In the genomic region with DNA sequence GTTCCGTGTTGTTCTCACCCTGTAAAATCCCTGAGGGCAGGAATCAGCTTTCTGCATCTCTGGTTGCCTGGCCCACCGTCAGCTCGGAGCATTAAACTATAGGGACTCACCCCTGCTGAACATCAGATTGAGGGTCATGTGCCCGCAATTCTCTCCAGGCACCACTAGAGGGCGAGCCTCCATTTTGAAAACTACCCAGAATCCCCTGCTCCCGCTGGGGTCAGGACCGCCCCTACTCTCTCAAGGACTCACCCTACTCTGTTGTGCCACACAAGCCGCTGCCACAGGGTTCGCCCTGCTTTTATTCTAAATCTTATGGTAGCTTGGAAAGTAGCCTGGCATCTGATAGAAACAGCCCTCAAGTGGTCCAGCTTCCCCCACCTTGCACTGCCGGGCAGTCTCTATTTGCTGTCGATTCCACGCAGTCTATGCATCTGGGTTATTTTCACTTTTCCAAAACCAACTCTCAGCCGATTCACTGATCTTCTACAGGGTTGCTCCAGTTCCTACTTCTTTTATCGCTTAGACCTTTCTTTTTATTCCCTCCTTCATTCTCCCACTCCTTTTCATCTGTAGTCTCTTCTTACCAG, we compare ENCODE assay signal across 8 cellular contexts.
DNase-seq lines count a peak whose midpoint lies in the region; ATAC-seq and TF ChIP-seq lines count a peak whose summit lies in the region.

No MANE protein-coding gene starts in this region.

- DNase-seq in AG09309 (ENCODE audit: low read depth) = no peak
- peak; percentile 5 for DNase-seq in T-helper 2 cell treated with Interferon-gamma antibody and Interleukin-4, amounts not matched to agents 5 μg/mL and 100 μg/mL, for 36 hours (ENCODE audit: low spot score)
- no peak for DNase-seq in glutamatergic neuron
- DNase-seq in testis = peak; percentile 65
- no peak for DNase-seq in NCI-H69 (lab: John Stamatoyannopoulos, UW)
- DNase-seq in inferior parietal cortex (ENCODE audit: extremely low spot score) = no peak

- TF ChIP-seq POLR2A in GM18505 (IDR thresholded peaks at IDR 0.05; ENCODE audit: borderline replicate concordance, extremely low read depth, insufficient read depth, insufficient read length) (no peak), testis (IDR thresholded peaks at IDR 0.05) (no peak)

- H3K27ac Mint-ChIP-seq in T-helper 2 cell treated with Interferon-gamma antibody and Interleukin-4, amounts not matched to agents 5 μg/mL and 100 μg/mL, for 36 hours = no peak overlapping the region
- H3K27ac Mint-ChIP-seq in glutamatergic neuron (ENCODE audit: unreplicated experiment) = peak overlapping the region; percentile 45

- no peaks in the 10 kb centered on the region for H3K4me1 ChIP-seq in testis

- no peak overlapping the region for H3K27ac ChIP-seq in testis

- intact Hi-C loops in testis (cut with DNase I; ENCODE audit: low total_unique reads) = no loop called here

- no peaks in the 10 kb centered on the region for H3K36me3 ChIP-seq in testis (ENCODE audit: low read depth, missing control alignments)

- no peaks in the 10 kb centered on the region for H3K27me3 ChIP-seq in testis

- H3K4me3 ChIP-seq in AG09309 (ENCODE audit: control insufficient read depth, low read depth, low read length) = no peak overlapping the region
- peak overlapping the region in 1 of 2 donors; percentile 34 for H3K4me3 ChIP-seq in testis

- no peaks in the 10 kb centered on the region for H3K9me3 Mint-ChIP-seq in T-helper 2 cell treated with Interferon-gamma antibody and Interleukin-4, amounts not matched to agents 5 μg/mL and 100 μg/mL, for 36 hours
- H3K9me3 Mint-ChIP-seq in glutamatergic neuron (ENCODE audit: unreplicated experiment) = peaks cover 4% of the 10 kb centered on the region

- no peaks in the 10 kb centered on the region for H3K4me1 Mint-ChIP-seq in T-helper 2 cell treated with Interferon-gamma antibody and Interleukin-4, amounts not matched to agents 5 μg/mL and 100 μg/mL, for 36 hours (ENCODE audit: low read depth)
- H3K4me1 Mint-ChIP-seq in glutamatergic neuron (ENCODE audit: low read depth, unreplicated experiment) = no peaks in the 10 kb centered on the region

- ATAC-seq in GM18505 (IDR thresholded peaks at IDR 0.05; ENCODE audit: unreplicated experiment) = peak; percentile 82
- peak; percentile 89 for ATAC-seq in HG03139 (IDR thresholded peaks at IDR 0.05; ENCODE audit: unreplicated experiment)

- no peaks in the 10 kb centered on the region for H3K9me3 ChIP-seq in testis

- WGBS in testis, 2 donors = 63 to 80% methylated on average over 14 of the region's 14 CpGs

- no peak overlapping the region for H3K4me3 Mint-ChIP-seq in T-helper 2 cell treated with Interferon-gamma antibody and Interleukin-4, amounts not matched to agents 5 μg/mL and 100 μg/mL, for 36 hours
- no peak overlapping the region for H3K4me3 Mint-ChIP-seq in glutamatergic neuron (ENCODE audit: unreplicated experiment)

- no peaks in the 10 kb centered on the region for H3K36me3 Mint-ChIP-seq in T-helper 2 cell treated with Interferon-gamma antibody and Interleukin-4, amounts not matched to agents 5 μg/mL and 100 μg/mL, for 36 hours (ENCODE audit: low read depth)
- peaks cover 9% of the 10 kb centered on the region for H3K36me3 Mint-ChIP-seq in glutamatergic neuron (ENCODE audit: unreplicated experiment)

- no peaks in the 10 kb centered on the region for H3K27me3 Mint-ChIP-seq in T-helper 2 cell treated with Interferon-gamma antibody and Interleukin-4, amounts not matched to agents 5 μg/mL and 100 μg/mL, for 36 hours (ENCODE audit: low read depth)
- H3K27me3 Mint-ChIP-seq in glutamatergic neuron (ENCODE audit: unreplicated experiment) = peaks cover 5% of the 10 kb centered on the region

- TF ChIP-seq CTCF in AG09309 (IDR thresholded peaks at IDR 0.05; ENCODE audit: control insufficient read depth, insufficient read depth, low read depth, low read length, missing control alignments) (peak; percentile 38), glutamatergic neuron (IDR thresholded peaks at IDR 0.05; ENCODE audit: partially characterized antibody, unreplicated experiment) (peak; percentile 93), testis (IDR thresholded peaks at IDR 0.05) (peak; percentile 41 to 68 (median 62))

Comparison
In these comparisons a context has a peak if more than half of its experiments do, and no peak if none do; other contexts are left out.
1. DNase-seq: peak in T-helper 2 cell treated with Interferon-gamma antibody and Interleukin-4, amounts not matched to agents 5 μg/mL and 100 μg/mL, for 36 hours (single experiment) and testis (single experiment); none in AG09309 (single experiment), glutamatergic neuron (single experiment), NCI-H69 (single experiment) and inferior parietal cortex (single experiment).
2. CTCF ChIP-seq: peak in every context shown above with its lines; median percentile 93 in glutamatergic neuron; 62 in testis; 38 in AG09309.